In the genomic region with DNA sequence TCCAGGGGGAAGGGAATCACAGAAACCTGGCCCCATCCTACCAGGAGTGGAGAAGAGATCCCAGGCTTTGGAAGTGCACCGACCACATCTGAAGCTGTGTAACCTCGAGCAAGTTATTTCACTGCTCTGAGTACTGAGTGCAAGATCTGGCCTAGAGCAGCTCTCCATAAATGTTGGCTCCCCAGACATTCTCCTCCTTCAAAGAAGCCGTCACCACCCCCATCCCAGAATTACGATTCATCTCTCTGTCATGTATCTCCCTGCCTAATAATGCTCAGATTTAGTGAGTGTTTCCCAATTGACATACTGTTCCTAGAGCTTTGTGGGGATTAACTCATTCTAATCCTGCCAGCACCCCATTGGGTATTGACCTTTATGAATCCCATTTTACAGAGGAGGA, we compare ENCODE assay signal across 16 cellular contexts. TPM values are rescaled to one million over a fixed set of nuclear protein-coding genes. Genes with fewer than 3 reads are reported as not detected.
DNase-seq lines count a peak whose midpoint lies in the region; ATAC-seq and TF ChIP-seq lines count a peak whose summit lies in the region.
"Had no signal": no experiment of that assay in that cellular context is flagged by ENCODE, and none has a peak within 500 bp of the region (broad histone marks: within the 10 kb centered on the region; RNA-seq: fewer than 3 reads in every experiment).

No MANE protein-coding gene starts in this region.

- peaks cover 43 to 77% of the 10 kb centered on the region in 2 donors for H3K4me1 ChIP-seq in adrenal gland (replicated peaks in 1 of 2)
- H3K4me1 ChIP-seq in smooth muscle cell (ENCODE audit: low read depth): peaks cover 12% of the 10 kb centered on the region
- H3K4me1 ChIP-seq in spleen: peaks cover 4 to 83% (median 28%) of the 10 kb centered on the region in 6 donors

- H3K27me3 Mint-ChIP-seq in CD14-positive monocyte (ENCODE audit: low read depth in 3 of 3) (peaks cover 1 to 3% (median 2%) of the 10 kb centered on the region in 3 donors), natural killer cell (ENCODE audit: low read depth in 2 of 2) (peaks cover 6 to 10% of the 10 kb centered on the region in 2 donors)
- peaks cover 75 to 92% of the 10 kb centered on the region in 2 donors for H3K27me3 Mint-ChIP-seq in effector memory CD8-positive, alpha-beta T cell
- H3K27me3 Mint-ChIP-seq: activated naive CD8-positive, alpha-beta T cell had no signal

- H3K36me3 ChIP-seq in adrenal gland (replicated peaks in 1 of 2) (no peaks in the 10 kb centered on the region), smooth muscle cell (ENCODE audit: low read depth) (no peaks in the 10 kb centered on the region), spleen (no peaks in the 10 kb centered on the region)
- H3K36me3 ChIP-seq: right lobe of liver had no signal

- intact Hi-C loops in CD14-positive monocyte (cut with micrococcal nuclease): no loop called here
- intact Hi-C loops in adrenal gland (cut with DNase I): no loop called here
- intact Hi-C loops in spleen (cut with DNase I; ENCODE audit: low total_unique reads): no loop called here
- intact Hi-C loops in natural killer cell (cut with micrococcal nuclease): no loop called here

- H3K9me3 ChIP-seq in adrenal gland (replicated peaks in 1 of 3) (no peaks in the 10 kb centered on the region), smooth muscle cell (replicated peaks; ENCODE audit: low read depth) (no peaks in the 10 kb centered on the region), spleen (no peaks in the 10 kb centered on the region)
- H3K9me3 ChIP-seq: right lobe of liver had no signal

- TF ChIP-seq CTCF in CD14-positive monocyte (IDR thresholded peaks at IDR 0.05) (no peak), adrenal gland (IDR thresholded peaks at IDR 0.05) (no peak), smooth muscle cell (IDR thresholded peaks at IDR 0.05; ENCODE audit: borderline replicate concordance, insufficient read depth, poor library complexity, severe bottlenecking) (no peak), spleen (IDR thresholded peaks at IDR 0.05 in 8 of 11, conservative IDR thresholded peaks at IDR 0.05 in 3 of 11) (no peak), natural killer cell (IDR thresholded peaks at IDR 0.05) (no peak)

- TF ChIP-seq POLR2A in adrenal gland (IDR thresholded peaks at IDR 0.05) (no peak), spleen (IDR thresholded peaks at IDR 0.05) (no peak)

- peaks cover 3 to 4% of the 10 kb centered on the region in 2 donors for H3K36me3 Mint-ChIP-seq in CD14-positive monocyte
- H3K36me3 Mint-ChIP-seq in effector memory CD8-positive, alpha-beta T cell (ENCODE audit: insufficient read depth): peaks cover 6% of the 10 kb centered on the region
- H3K36me3 Mint-ChIP-seq in natural killer cell: no peaks in the 10 kb centered on the region
- H3K36me3 Mint-ChIP-seq: activated naive CD8-positive, alpha-beta T cell had no signal

- no peaks in the 10 kb centered on the region for H3F3A ChIP-seq in smooth muscle cell (ENCODE audit: low read depth)

- H3K4me1 Mint-ChIP-seq in CD14-positive monocyte (peaks cover 8% of the 10 kb centered on the region), natural killer cell (no peaks in the 10 kb centered on the region)
- peaks cover 0 to 1% of the 10 kb centered on the region in 2 donors for H3K4me1 Mint-ChIP-seq in effector memory CD8-positive, alpha-beta T cell (ENCODE audit: low read depth in 2 of 2)

- peak; percentile 15 for DNase-seq in CD14-positive monocyte (ENCODE audit: low spot score)
- peak in 2 of 7 donors; percentile 6 to 10 for DNase-seq in adrenal gland
- peak; percentile 20 for DNase-seq in mesenteric fat pad (ENCODE audit: low spot score)
- no peak for DNase-seq in smooth muscle cell (lab: John Stamatoyannopoulos, UW; ENCODE audit: unreplicated experiment)
- DNase-seq in spleen: no peak
- no peak for DNase-seq in effector memory CD8-positive, alpha-beta T cell
- no peak for DNase-seq in natural killer cell
- DNase-seq: activated CD4-positive, alpha-beta T cell treated with anti-CD3 and anti-CD28 coated beads, Interleukin-2, amount 50 U/mL, for 4 hours; activated T-cell treated with anti-CD3 and anti-CD28 coated beads, Interleukin-2, amount 50 U/mL, for 24 hours; Calu3; effector CD4-positive, alpha-beta T cell; NCI-H1048; stimulated activated CD4-positive, alpha-beta T cell treated with anti-CD3 and anti-CD28 coated beads, Interleukin-4, amount 100 ng/mL, for 1 hour had no signal

- no peaks in the 10 kb centered on the region for H3K27me3 ChIP-seq in adrenal gland
- no peaks in the 10 kb centered on the region for H3K27me3 ChIP-seq in smooth muscle cell (ENCODE audit: low read depth)
- peaks cover 0 to 3% (median 0%) of the 10 kb centered on the region in 7 donors for H3K27me3 ChIP-seq in spleen (replicated peaks in 1 of 7)
- H3K27me3 ChIP-seq: right lobe of liver had no signal

- H3K79me2 ChIP-seq in smooth muscle cell (ENCODE audit: low read depth): peaks cover 94% of the 10 kb centered on the region

- H4K20me1 ChIP-seq in smooth muscle cell (ENCODE audit: low read depth): peaks cover 96% of the 10 kb centered on the region

- H3K27ac ChIP-seq in adrenal gland (peak overlapping the region in 3 of 5 donors; percentile 26 to 77 (median 46)), smooth muscle cell (ENCODE audit: low read depth) (peak overlapping the region; percentile 4), spleen (peak overlapping the region in 1 of 8 donors; percentile 73)
- H3K27ac ChIP-seq: right lobe of liver had no signal

- no peak overlapping the region for H3K9ac ChIP-seq in smooth muscle cell (ENCODE audit: low read depth)

- H3K4me3 Mint-ChIP-seq in CD14-positive monocyte: no peak overlapping the region
- H3K4me3 Mint-ChIP-seq in effector memory CD8-positive, alpha-beta T cell: no peak overlapping the region
- no peak overlapping the region for H3K4me3 Mint-ChIP-seq in natural killer cell
- H3K4me3 Mint-ChIP-seq: activated naive CD8-positive, alpha-beta T cell; activated T-cell treated with anti-CD3 and anti-CD28 coated beads, Interleukin-2, amount 50 U/mL, for 24 hours had no signal

- no peak overlapping the region for H3K27ac Mint-ChIP-seq in CD14-positive monocyte
- no peak overlapping the region for H3K27ac Mint-ChIP-seq in effector memory CD8-positive, alpha-beta T cell
- no peak overlapping the region for H3K27ac Mint-ChIP-seq in natural killer cell
- H3K27ac Mint-ChIP-seq: activated naive CD8-positive, alpha-beta T cell; activated T-cell treated with anti-CD3 and anti-CD28 coated beads, Interleukin-2, amount 50 U/mL, for 24 hours had no signal

- no peak overlapping the region for H2AFZ ChIP-seq in smooth muscle cell (ENCODE audit: low read depth)

- H3K9me3 Mint-ChIP-seq in CD14-positive monocyte (no peaks in the 10 kb centered on the region), natural killer cell (no peaks in the 10 kb centered on the region)
- no peaks in the 10 kb centered on the region for H3K9me3 Mint-ChIP-seq in effector memory CD8-positive, alpha-beta T cell
- H3K9me3 Mint-ChIP-seq: activated T-cell treated with anti-CD3 and anti-CD28 coated beads, Interleukin-2, amount 50 U/mL, for 24 hours had no signal

- H3K4me2 ChIP-seq in smooth muscle cell: peak overlapping the region; percentile 10

- no peak for ATAC-seq in effector memory CD8-positive, alpha-beta T cell (replicated peaks)
- ATAC-seq in GM18517 (IDR thresholded peaks at IDR 0.05; ENCODE audit: unreplicated experiment) (no peak), natural killer cell (no peak)

- no peak overlapping the region for H3K4me3 ChIP-seq in adrenal gland
- no peak overlapping the region for H3K4me3 ChIP-seq in smooth muscle cell
- no peak overlapping the region for H3K4me3 ChIP-seq in spleen
- H3K4me3 ChIP-seq: right lobe of liver had no signal

- 64 to 77% (median 70%) methylated on average over 4 of the region's 4 CpGs for WGBS in adrenal gland, 4 donors
- WGBS in smooth muscle cell (ENCODE audit: low lambda C conversion rate): 40% methylated on average over 4 of the region's 4 CpGs
- 79 to 88% (median 85%) methylated on average over 4 of the region's 4 CpGs for WGBS in spleen, 5 donors

RNA-seq across cellular contexts. Expression of a gene that starts 51.7 kb away (rescaled TPM):
- polyA plus RNA-seq in CD14-positive monocyte: 1 to 10 TPM in 1 of 2 donors, under 1 TPM in 1; 0.26 to 1.6 TPM
- 100 to 1,000 TPM; 238 to 341 (median 304) TPM for total RNA-seq in adrenal gland
- 100 to 1,000 TPM in 2 of 3 donors, 10 to 100 TPM in 1; 46.7 to 123 (median 122) TPM for polyA plus RNA-seq in adrenal gland
- 449 TPM for total RNA-seq in mesenteric fat pad
- 61.5 and 67.7 TPM in 2 replicates for total RNA-seq in smooth muscle cell
- polyA plus RNA-seq in smooth muscle cell: 45.0 and 52.3 TPM in 2 replicates
- 100 to 1,000 TPM; 170 to 580 (median 273) TPM for total RNA-seq in spleen
- polyA plus RNA-seq in spleen: 10 to 100 TPM in 1 of 3 donors, 1 to 10 TPM in 2; 6.9 to 48.7 (median 8.6) TPM
- 1 to 10 TPM; 1.1 to 3.0 (median 2.1) TPM for total RNA-seq in natural killer cell

Comparison
In these comparisons a context has a peak if more than half of its experiments do, and no peak if none do; other contexts are left out.
1. DNase-seq: peak in CD14-positive monocyte (single experiment) and mesenteric fat pad (single experiment); none in smooth muscle cell (single experiment), spleen (single experiment), effector memory CD8-positive, alpha-beta T cell (0 of 3) and natural killer cell (single experiment).
2. RNA of a gene that starts 51.7 kb away (total RNA-seq): 449 TPM in mesenteric fat pad (single experiment), 238 to 341 TPM in adrenal gland, 170 to 580 TPM in spleen and 61.5 to 67.7 TPM in smooth muscle cell; 1.1 to 3.0 TPM in natural killer cell; every median in the first group is over 10 times any median in the second.